In the genomic region with DNA sequence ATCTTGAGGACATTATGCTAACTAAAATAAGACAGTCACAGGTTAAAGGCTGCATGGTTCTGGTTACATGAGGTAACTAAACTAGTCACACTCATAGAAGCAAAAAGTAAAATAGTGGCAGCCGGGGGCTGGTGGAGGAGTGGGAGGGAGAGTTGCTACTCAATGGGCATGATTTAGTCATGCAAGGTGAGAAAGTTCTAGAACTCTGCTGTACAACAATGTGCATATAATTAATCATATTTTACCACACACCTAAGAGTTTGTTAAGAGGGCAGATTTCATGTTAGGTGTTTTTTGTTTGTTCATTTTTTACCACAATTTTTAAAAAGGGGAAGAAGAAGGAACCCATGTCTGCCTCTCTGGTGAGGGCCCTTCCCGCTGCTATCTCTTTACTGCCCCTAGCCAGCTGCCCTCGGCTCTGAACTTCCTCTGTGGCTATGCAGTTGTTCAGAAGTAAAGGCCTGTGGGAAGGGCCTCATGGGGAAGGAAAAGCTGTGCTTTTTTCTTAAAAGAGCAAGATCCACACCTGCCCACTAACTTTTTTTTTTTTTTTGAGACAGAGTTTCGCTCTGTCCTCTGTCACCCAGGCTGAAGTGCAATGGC, we compare ENCODE assay signal across 12 cellular contexts. TPM values are rescaled to one million over a fixed set of nuclear protein-coding genes. Genes with fewer than 3 reads are reported as not detected.
DNase-seq lines count a peak whose midpoint lies in the region; ATAC-seq and TF ChIP-seq lines count a peak whose summit lies in the region.
"Had no signal": no experiment of that assay in that cellular context is flagged by ENCODE, and none has a peak within 500 bp of the region (broad histone marks: within the 10 kb centered on the region; RNA-seq: fewer than 3 reads in every experiment).

No MANE protein-coding gene starts in this region.

- no peaks in the 10 kb centered on the region for H3K27me3 ChIP-seq in heart left ventricle

- H3K4me3 ChIP-seq in heart left ventricle, result no peak overlapping the region

- H3K27ac ChIP-seq in heart left ventricle, result peak overlapping the region in 7 of 12 donors; percentile 34 to 94 (median 49)
- H3K27ac ChIP-seq: epithelial cell of prostate had no signal

- H3K9me3 ChIP-seq in heart left ventricle, result peaks cover 0 to 8% (median 0%) of the 10 kb centered on the region in 12 donors

- DNase-seq in activated CD4-positive, CD25-positive, alpha-beta regulatory T cell (lab: John Stamatoyannopoulos, UW), result no peak
- DNase-seq in NOMO-1 treated with dmso at 0.1 percent for 144 hours (lab: John Stamatoyannopoulos, UW; ENCODE audit: unreplicated experiment), result peak; percentile 90
- DNase-seq in heart left ventricle, result peak in 3 of 5 donors; percentile 36 to 63 (median 50)
- peak in 1 of 2 donors; percentile 47 for DNase-seq in stimulated activated effector memory CD8-positive, alpha-beta T cell treated with anti-CD3 and anti-CD28 coated beads, Interleukin-12 subunit alpha, Interleukin-12 subunit beta, amount 100 ng/mL, for 72 hours (ENCODE audit: low spot score in 2 of 2)
- DNase-seq in HuH-7 (ENCODE audit: low spot score), result no peak
- DNase-seq in HK-2 (ENCODE audit: unreplicated experiment), result no peak
- DNase-seq: 8988T, kidney, NCI-H774 had no signal

- H3K4me3 Mint-ChIP-seq in stimulated activated effector memory CD8-positive, alpha-beta T cell treated with anti-CD3 and anti-CD28 coated beads, Interleukin-12 subunit alpha, Interleukin-12 subunit beta, amount 100 ng/mL, for 72 hours, result no peak overlapping the region

- peaks cover 5% of the 10 kb centered on the region for H3K36me3 Mint-ChIP-seq in stimulated activated effector memory CD8-positive, alpha-beta T cell treated with anti-CD3 and anti-CD28 coated beads, Interleukin-12 subunit alpha, Interleukin-12 subunit beta, amount 100 ng/mL, for 72 hours

- TF ChIP-seq POLR2A in heart left ventricle (IDR thresholded peaks at IDR 0.05), result no peak

- peak overlapping the region; percentile 36 for H3K27ac Mint-ChIP-seq in stimulated activated effector memory CD8-positive, alpha-beta T cell treated with anti-CD3 and anti-CD28 coated beads, Interleukin-12 subunit alpha, Interleukin-12 subunit beta, amount 100 ng/mL, for 72 hours

- peak; percentile 44 to 53 for ATAC-seq in activated CD4-positive, CD25-positive, alpha-beta regulatory T cell treated with anti-CD3 and anti-CD28 coated beads, Interleukin-2, amount 50 U/mL, for 24 hours
- ATAC-seq in heart left ventricle, result peak; percentile 49 to 80 (median 75)
- peak; percentile 91 for ATAC-seq in stimulated activated effector memory CD8-positive, alpha-beta T cell treated with anti-CD3 and anti-CD28 coated beads, Interleukin-12 subunit alpha, Interleukin-12 subunit beta, amount 100 ng/mL, for 72 hours
- ATAC-seq in GM19452 (IDR thresholded peaks at IDR 0.05; ENCODE audit: unreplicated experiment), result no peak

- 46 to 77% (median 67%) methylated on average over 4 of the region's 4 CpGs for WGBS in heart left ventricle, 4 donors

- peaks cover 34% of the 10 kb centered on the region for H3K4me1 Mint-ChIP-seq in stimulated activated effector memory CD8-positive, alpha-beta T cell treated with anti-CD3 and anti-CD28 coated beads, Interleukin-12 subunit alpha, Interleukin-12 subunit beta, amount 100 ng/mL, for 72 hours

- H3K36me3 ChIP-seq in heart left ventricle, result no peaks in the 10 kb centered on the region

- intact Hi-C loops in heart left ventricle (cut with DNase I), result no loop called here

- H3K4me1 ChIP-seq in heart left ventricle, result peaks cover 0 to 48% (median 0%) of the 10 kb centered on the region in 12 donors

- no peak for TF ChIP-seq CTCF in heart left ventricle (IDR thresholded peaks at IDR 0.05)

- H3K9me3 Mint-ChIP-seq in stimulated activated effector memory CD8-positive, alpha-beta T cell treated with anti-CD3 and anti-CD28 coated beads, Interleukin-12 subunit alpha, Interleukin-12 subunit beta, amount 100 ng/mL, for 72 hours, result peaks cover 3% of the 10 kb centered on the region

RNA-seq across cellular contexts. Expression of gene CD300LB, which starts 11.2 kb away (rescaled TPM):
- 1 to 10 TPM in 1 of 9 donors, under 1 TPM in 5, not detected in 3; 0.14 to 2.3 (median 0.21) TPM for total RNA-seq in heart left ventricle
- under 1 TPM in 1 of 2 donors, not detected in 1; 0.40 TPM for polyA plus RNA-seq in heart left ventricle

RNA-seq across cellular contexts. Expression of gene CD300C, which starts 25.9 kb away (rescaled TPM):
- total RNA-seq in heart left ventricle, result 1 to 10 TPM in 2 of 9 donors, under 1 TPM in 4, not detected in 3; 0.31 to 5.0 (median 0.61) TPM
- polyA plus RNA-seq in heart left ventricle, result under 1 TPM; 0.11 to 0.94 TPM

RNA-seq across cellular contexts. Expression of gene CD300H, which starts 47.3 kb away (rescaled TPM):
- 1 to 10 TPM in 1 of 9 donors, under 1 TPM in 2, not detected in 6; 0.60 to 1.5 (median 0.77) TPM for total RNA-seq in heart left ventricle
- polyA plus RNA-seq in heart left ventricle, result under 1 TPM in 1 of 2 donors, not detected in 1; 0.30 TPM

RNA-seq across cellular contexts. Expression of gene CD300A, which starts 53.6 kb away (rescaled TPM):
- 10 to 100 TPM in 1 of 9 donors, 1 to 10 TPM in 6, under 1 TPM in 2; 0.64 to 23.2 (median 1.8) TPM for total RNA-seq in heart left ventricle
- 1 to 10 TPM in 1 of 2 donors, under 1 TPM in 1; 0.72 to 1.5 TPM for polyA plus RNA-seq in heart left ventricle

Comparison
In these comparisons a context has a peak if more than half of its experiments do, and no peak if none do; other contexts are left out.
1. DNase-seq: peak in NOMO-1 treated with dmso at 0.1 percent for 144 hours (single experiment) and heart left ventricle (3 of 5); none in activated CD4-positive, CD25-positive, alpha-beta regulatory T cell (0 of 4), HuH-7 (single experiment) and HK-2 (single experiment).